Comparison of ENCODE assay signal across 1 cellular context in genomic region chr2:182553483-182553882, GRCh38.
TF ChIP-seq lines count a peak whose summit lies in the region.

No MANE protein-coding gene starts in this region.

TF ChIP-seq in GM12878, 131 proteins besides CTCF, POLR2A, EP300 and RAD21 (continued from another document):
- TF ChIP-seq ZNF687 (IDR thresholded peaks at IDR 0.05) = peak; percentile 65
- TF ChIP-seq RELB (IDR thresholded peaks at IDR 0.05; ENCODE audit: low read depth) = peak; percentile 78; the same call in 1 of the 2 replicates
- TF ChIP-seq DPF2 (IDR thresholded peaks at IDR 0.05) = peak; percentile 63; the same call in 1 of the 2 replicates
- no peak for TF ChIP-seq GATAD2B (conservative IDR thresholded peaks at IDR 0.05; ENCODE audit: low read depth)
- peak; percentile 84 to 86 for TF ChIP-seq IKZF2 (IDR thresholded peaks at IDR 0.05)
- TF ChIP-seq TBL1XR1 (IDR thresholded peaks at IDR 0.05; ENCODE audit: low read depth, low read length) = no peak
- no peak for TF ChIP-seq BCLAF1 (IDR thresholded peaks at IDR 0.05)
- TF ChIP-seq HSF1 (IDR thresholded peaks at IDR 0.05; ENCODE audit: low read depth, low read length) = no peak
- TF ChIP-seq SREBF2 (IDR thresholded peaks at IDR 0.05; ENCODE audit: low read length) = no peak
- TF ChIP-seq SKIL (IDR thresholded peaks at IDR 0.05; ENCODE audit: low read depth, poor library complexity, severe bottlenecking) = peak; percentile 33
- TF ChIP-seq ZNF24 (IDR thresholded peaks at IDR 0.05) = peak; percentile 57; the same call in 1 of the 2 replicates
- TF ChIP-seq RBBP5 (conservative IDR thresholded peaks at IDR 0.05) = no peak
- TF ChIP-seq ZBTB11 (CRISPR knock-in tag; IDR thresholded peaks at IDR 0.05) = no peak
- TF ChIP-seq IRF5 (IDR thresholded peaks at IDR 0.05; ENCODE audit: borderline replicate concordance) = no peak
